Comparison of ENCODE assay signal across 7 cellular contexts in genomic region chr1:107787299-107787698, GRCh38.
A peak's percentile ranks its signal among the peaks of the same experiment; 100 is the strongest.
DNase-seq lines count a peak whose midpoint lies in the region; ATAC-seq and TF ChIP-seq lines count a peak whose summit lies in the region.

No MANE protein-coding gene starts in this region.

- H3T11ph ChIP-seq in H9 (ENCODE audit: low read length): no peak overlapping the region

- H2AFZ ChIP-seq in H9 (ENCODE audit: low read length): no peak overlapping the region

- intact Hi-C loops in lower lobe of right lung (cut with DNase I): no loop called here

- WGBS in H9 (ENCODE audit: extremely low coverage, insufficient read length, low lambda C conversion rate): no CpG with 5 or more reads among the region's 2 CpGs

- H3K9me3 Mint-ChIP-seq in H9: no peaks in the 10 kb centered on the region

- no peak overlapping the region for H3K23ac ChIP-seq in H9 (ENCODE audit: insufficient read length, low read depth, low read length)

- H3K36me3 Mint-ChIP-seq in H9 (ENCODE audit: insufficient read depth in 1 of 3, low read depth in 3 of 3) (no peaks in the 10 kb centered on the region), T-helper 17 cell (ENCODE audit: low read depth) (peaks cover 3% of the 10 kb centered on the region)

- H3K79me1 ChIP-seq in H9 (ENCODE audit: insufficient read depth, low read depth, low read length, poor library complexity, severe bottlenecking): no peaks in the 10 kb centered on the region

- H4K91ac ChIP-seq in H9 (ENCODE audit: insufficient read length, low read depth, low read length): no peak overlapping the region

- H3K56ac ChIP-seq in H9 (ENCODE audit: insufficient read length, low read depth, low read length): no peak overlapping the region

- no peaks in the 10 kb centered on the region for H3K36me3 ChIP-seq in lower lobe of right lung

- H3K9ac ChIP-seq in H9 (ENCODE audit: extremely low read depth, insufficient read length, low read length): no peak overlapping the region

- no peak overlapping the region for H3K4ac ChIP-seq in H9 (ENCODE audit: low read depth, low read length)

- H3K9me3 ChIP-seq in H9 (ENCODE audit: control insufficient read depth, low read depth, low read length) (no peaks in the 10 kb centered on the region), T-helper 17 cell (ENCODE audit: control insufficient read depth, low read length, poor library complexity, severe bottlenecking) (no peaks in the 10 kb centered on the region), lower lobe of right lung (no peaks in the 10 kb centered on the region)

- no peak overlapping the region for H3K18ac ChIP-seq in H9 (ENCODE audit: insufficient read length, low read depth, low read length)

- no peak overlapping the region for H3K4me3 Mint-ChIP-seq in H9
- H3K4me3 Mint-ChIP-seq in T-helper 17 cell: peak overlapping the region; percentile 77

- H3K4me2 ChIP-seq in H9 (ENCODE audit: insufficient read depth, insufficient read length, low read length): no peak overlapping the region

- TF ChIP-seq CTCF in H9 (conservative IDR thresholded peaks at IDR 0.05) (peak; percentile 70), lower lobe of right lung (IDR thresholded peaks at IDR 0.05) (peak; percentile 12)

- H4K8ac ChIP-seq in H9 (replicated peaks; ENCODE audit: insufficient read length, low read depth, low read length): no peak overlapping the region

- H4K5ac ChIP-seq in H9 (ENCODE audit: insufficient read length, low read depth, low read length): no peak overlapping the region

- no peaks in the 10 kb centered on the region for H3K79me2 ChIP-seq in H9 (ENCODE audit: insufficient read depth, low read length)

- H3K14ac ChIP-seq in H9 (ENCODE audit: insufficient read depth, low read length): no peak overlapping the region

- no peak overlapping the region for H2AK5ac ChIP-seq in H9 (ENCODE audit: insufficient read length, low read length)

- H3K4me3 ChIP-seq in lower lobe of right lung: no peak overlapping the region

- peak; percentile 75 for DNase-seq in DMS53 treated with DMSO at 0.1 percent for 48 hours (lab: John Stamatoyannopoulos, UW; ENCODE audit: unreplicated experiment)
- DNase-seq in H9: peak; percentile 41
- DNase-seq in T-helper 17 cell: no peak
- DNase-seq in lower lobe of right lung: no peak
- no peak for DNase-seq in NCI-H1436 (lab: John Stamatoyannopoulos, UW)
- DNase-seq in superior temporal gyrus (ENCODE audit: extremely low spot score): no peak

- H3K4me1 Mint-ChIP-seq in H9 (peaks cover 18 to 20% of the 10 kb centered on the region in 2 experiments), T-helper 17 cell (peaks cover 37% of the 10 kb centered on the region)

- no peak overlapping the region for H2BK12ac ChIP-seq in H9 (ENCODE audit: insufficient read length, low read depth, low read length)

- H2BK120ac ChIP-seq in H9 (ENCODE audit: low read depth, low read length, poor library complexity, severe bottlenecking): no peak overlapping the region

- H3K23me2 ChIP-seq in H9 (ENCODE audit: insufficient read length, low read depth, low read length, poor library complexity, severe bottlenecking): no peaks in the 10 kb centered on the region

- H2BK5ac ChIP-seq in H9 (ENCODE audit: insufficient read length, low read length): no peak overlapping the region

- no peak overlapping the region for H2BK20ac ChIP-seq in H9 (ENCODE audit: low read depth, low read length, poor library complexity, severe bottlenecking)

- H3K27ac ChIP-seq in H9 (ENCODE audit: insufficient read length, low read depth, low read length) (no peak overlapping the region), lower lobe of right lung (peak overlapping the region; percentile 64)

- no peak overlapping the region for H2BK15ac ChIP-seq in H9 (ENCODE audit: low read depth, low read length)

- H3K4me1 ChIP-seq in H9 (ENCODE audit: insufficient read depth, low read length) (no peaks in the 10 kb centered on the region), lower lobe of right lung (peaks cover 36% of the 10 kb centered on the region)

- H3K27me3 Mint-ChIP-seq in H9 (ENCODE audit: low read depth) (no peaks in the 10 kb centered on the region), T-helper 17 cell (no peaks in the 10 kb centered on the region)

- H3K27me3 ChIP-seq in H9 (ENCODE audit: insufficient read depth, low read length) (no peaks in the 10 kb centered on the region), lower lobe of right lung (ENCODE audit: low read depth) (no peaks in the 10 kb centered on the region)

- ATAC-seq in T-helper 17 cell: no peak
- ATAC-seq in lower lobe of right lung: peak; percentile 22 to 31
- no peak for ATAC-seq in HG02642 (IDR thresholded peaks at IDR 0.05; ENCODE audit: poor library complexity, unreplicated experiment)

- no peak overlapping the region for H3K27ac Mint-ChIP-seq in H9
- H3K27ac Mint-ChIP-seq in T-helper 17 cell: peak overlapping the region; percentile 83

- H4K20me1 ChIP-seq in H9 (ENCODE audit: control insufficient read depth, insufficient read depth, insufficient read length): no peaks in the 10 kb centered on the region

Comparison
In these comparisons a context has a peak if more than half of its experiments do, and no peak if none do; other contexts are left out.
1. DNase-seq: peak in DMS53 treated with DMSO at 0.1 percent for 48 hours (single experiment) and H9 (single experiment); none in T-helper 17 cell (0 of 3), lower lobe of right lung (single experiment), NCI-H1436 (single experiment) and superior temporal gyrus (single experiment).
2. ATAC-seq: peak in lower lobe of right lung (2 of 2); none in T-helper 17 cell (single experiment) and HG02642 (single experiment).